Comparison of ENCODE assay signal across 8 cellular contexts in genomic region chr3:194985031-194985578, GRCh38.
DNase-seq lines count a peak whose midpoint lies in the region; ATAC-seq, FAIRE-seq and TF ChIP-seq lines count a peak whose summit lies in the region.

No MANE protein-coding gene starts in this region.

- peak overlapping the region; percentile 46 for H3K4me2 ChIP-seq in HepG2 (ENCODE audit: low read depth, low read length)
- no peak overlapping the region for H3K4me2 ChIP-seq in Karpas-422 (ENCODE audit: low read depth, low read length, poor library complexity, severe bottlenecking)

- H3K4me3 ChIP-seq in HepG2 (replicated peaks in 1 of 3; ENCODE audit: insufficient read depth in 1 of 3, low read depth in 2 of 3, low read length in 3 of 3): no peak overlapping the region; a peak in 1 of 6 replicates
- H3K4me3 ChIP-seq in suprapubic skin: peak overlapping the region; percentile 37
- no peak overlapping the region for H3K4me3 ChIP-seq in Karpas-422 (ENCODE audit: low read length)

- no TSS peak for BruUV-seq in HepG2 (replicated peaks; lab: Mats Ljungman, UMichigan)

- no peak for TF ChIP-seq EP300 in HepG2 (IDR thresholded peaks at IDR 0.05; ENCODE audit: low read depth in 2 of 2, low read length in 2 of 2)
- no peak for TF ChIP-seq EP300 in HepG2 (CRISPR knock-in tag; IDR thresholded peaks at IDR 0.05; ENCODE audit: borderline replicate concordance)
- no peak for TF ChIP-seq EP300 in suprapubic skin (IDR thresholded peaks at IDR 0.05)

- peak; percentile 64 for TF ChIP-seq CTCF in LNCAP (IDR thresholded peaks at IDR 0.05)
- TF ChIP-seq CTCF in chondrocyte (IDR thresholded peaks at IDR 0.05): peak; percentile 59
- TF ChIP-seq CTCF in HepG2 (CRISPR knock-in tag; IDR thresholded peaks at IDR 0.05): peak; percentile 56
- TF ChIP-seq CTCF in suprapubic skin (IDR thresholded peaks at IDR 0.05): peak in 1 of 2 donors; percentile 43

- CTCF ChIA-PET in HepG2 (lab: Yijun Ruan, JAX; ENCODE audit: low intra/inter-chr PET ratio, low total read pairs): interaction anchor here (1.2 to 1.5 kb wide), 2 partner anchors 299 to 302 kb away, joined by 3 to 4 read pairs; partner anchors contain the start of gene FAM43A

- no peaks in the 10 kb centered on the region for H4K20me1 ChIP-seq in HepG2 (ENCODE audit: insufficient read depth, low read length)
- H4K20me1 ChIP-seq in Karpas-422 (ENCODE audit: insufficient read depth, low read depth, low read length): no peaks in the 10 kb centered on the region

- no peaks in the 10 kb centered on the region for H3K9me2 ChIP-seq in Karpas-422 (replicated peaks; ENCODE audit: insufficient read depth, low read length)

- POLR2A ChIA-PET in HepG2 (lab: Yijun Ruan, JAX): interaction anchor here (1.4 kb wide), 1 partner anchor 10 kb away, joined by 3 read pairs; no protein-coding TSS in a partner anchor

- TF ChIP-seq RAD21 in HepG2 (CRISPR knock-in tag; IDR thresholded peaks at IDR 0.05): peak; percentile 76

- H3K27me3 Mint-ChIP-seq in chondrocyte (ENCODE audit: low read depth): no peaks in the 10 kb centered on the region

- peaks cover 22% of the 10 kb centered on the region for H3K4me1 ChIP-seq in HepG2 (ENCODE audit: insufficient read depth, low read length)
- H3K4me1 ChIP-seq in suprapubic skin: peaks cover 24% of the 10 kb centered on the region
- H3K4me1 ChIP-seq in Karpas-422 (ENCODE audit: low read length): no peaks in the 10 kb centered on the region

- peaks cover 7% of the 10 kb centered on the region for H3K9me3 Mint-ChIP-seq in chondrocyte (ENCODE audit: low read depth)

- H3K79me2 ChIP-seq in HepG2 (ENCODE audit: insufficient read depth, low read length): no peaks in the 10 kb centered on the region
- H3K79me2 ChIP-seq in Karpas-422 (ENCODE audit: low read length): no peaks in the 10 kb centered on the region

- H3K36me3 Mint-ChIP-seq in chondrocyte (ENCODE audit: low read depth): no peaks in the 10 kb centered on the region

- H3K9ac ChIP-seq in HepG2 (ENCODE audit: insufficient read depth, low read depth, low read length) (no peak overlapping the region), Karpas-422 (ENCODE audit: low read length) (no peak overlapping the region)

- no peak for DNase-seq in chondrocyte (ENCODE audit: low spot score)
- DNase-seq in HepG2 (ENCODE audit: low spot score): peak; percentile 46
- peak; percentile 86 to 89 for DNase-seq in suprapubic skin (ENCODE audit: low spot score in 2 of 2)
- DNase-seq in T-helper 9 cell: no peak
- no peak for DNase-seq in Karpas-422

- H3K27ac ChIP-seq in HepG2 (ENCODE audit: extremely low read length, insufficient read depth, low read length) (no peak overlapping the region), suprapubic skin (peak overlapping the region; percentile 8), Karpas-422 (ENCODE audit: low read length) (no peak overlapping the region)

- H3K27me3 ChIP-seq in HepG2 (ENCODE audit: control insufficient read depth in 1 of 2, insufficient read depth in 2 of 2, low read length in 2 of 2) (peaks cover 4 to 17% of the 10 kb centered on the region in 2 experiments; a peak in 4 of 5 replicates), suprapubic skin (no peaks in the 10 kb centered on the region), Karpas-422 (ENCODE audit: low read length) (0 out of 2 replicates have a peak, but pooled peaks cover 3% of the 10 kb centered on the region)

- H3K27ac Mint-ChIP-seq in chondrocyte (ENCODE audit: unreplicated experiment): no peak overlapping the region

- no peak for FAIRE-seq in HepG2 (lab: Jason Lieb, UNC)

- no peak for TF ChIP-seq POLR2A in HepG2 (IDR thresholded peaks at IDR 0.05; ENCODE audit: insufficient read depth in 1 of 2, low read depth in 2 of 2, low read length in 2 of 2)
- TF ChIP-seq POLR2A in suprapubic skin (IDR thresholded peaks at IDR 0.05): no peak

- H2AFZ ChIP-seq in HepG2 (ENCODE audit: low read length): no peak overlapping the region
- H2AFZ ChIP-seq in Karpas-422 (ENCODE audit: low read length): no peak overlapping the region

- no peaks in the 10 kb centered on the region for H3K36me3 ChIP-seq in HepG2 (replicated peaks in 1 of 2; ENCODE audit: control insufficient read depth in 1 of 2, insufficient read depth in 2 of 2, low read length in 2 of 2)
- H3K36me3 ChIP-seq in suprapubic skin: no peaks in the 10 kb centered on the region
- H3K36me3 ChIP-seq in Karpas-422 (ENCODE audit: insufficient read depth, low read length): no peaks in the 10 kb centered on the region

- WGBS in HepG2 (ENCODE audit: low lambda C conversion rate): 71% methylated on average over 6 of the region's 33 CpGs
- WGBS in suprapubic skin: 50% methylated on average over 25 of the region's 33 CpGs

- no peak overlapping the region for H3K4me3 Mint-ChIP-seq in chondrocyte (ENCODE audit: unreplicated experiment)

- intact Hi-C loops in HepG2 (cut with micrococcal nuclease; ENCODE audit: unreplicated experiment): no loop called here

- no peaks in the 10 kb centered on the region for H3K4me1 Mint-ChIP-seq in chondrocyte (ENCODE audit: low read depth)

- peak; percentile 90 for ATAC-seq in HepG2
- no peak for ATAC-seq in GM21786 (IDR thresholded peaks at IDR 0.05; ENCODE audit: unreplicated experiment)
- no peak for ATAC-seq in GM21619 (IDR thresholded peaks at IDR 0.05; ENCODE audit: unreplicated experiment)

- in situ Hi-C loops in HepG2 (cut with HindIII; ENCODE audit: extremely low pct_ligation_motif_present, low pct_unique_long_range_greater_than_20kb): no loop called here

- no peaks in the 10 kb centered on the region for H3K9me3 ChIP-seq in HepG2 (ENCODE audit: low read length)
- H3K9me3 ChIP-seq in suprapubic skin: no peaks in the 10 kb centered on the region
- H3K9me3 ChIP-seq in Karpas-422 (ENCODE audit: low read length): no peaks in the 10 kb centered on the region

TF ChIP-seq in HepG2, 621 proteins besides CTCF, POLR2A, EP300 and RAD21 (continues in another document):
- TF ChIP-seq ELF1 (CRISPR knock-in tag; IDR thresholded peaks at IDR 0.05): peak; percentile 52; the same call in 1 of the 2 replicates
- no peak for TF ChIP-seq KLF12 (CRISPR knock-in tag; IDR thresholded peaks at IDR 0.05; ENCODE audit: borderline replicate concordance)
- peak; percentile 18; the same call in 1 of the 2 replicates for TF ChIP-seq KDM2A (CRISPR knock-in tag; IDR thresholded peaks at IDR 0.05; ENCODE audit: borderline replicate concordance, low read depth)
- TF ChIP-seq ZNF614 (CRISPR knock-in tag; IDR thresholded peaks at IDR 0.05; ENCODE audit: borderline replicate concordance): no peak
- no peak for TF ChIP-seq SNAPC4 (CRISPR knock-in tag; IDR thresholded peaks at IDR 0.05)
- TF ChIP-seq ZNF777 (CRISPR knock-in tag; IDR thresholded peaks at IDR 0.05): no peak
- TF ChIP-seq MTA3 (CRISPR knock-in tag; IDR thresholded peaks at IDR 0.05): no peak
- TF ChIP-seq CBX1 (IDR thresholded peaks at IDR 0.05; ENCODE audit: low read depth): peak; percentile 62
- TF ChIP-seq ZBTB33 (CRISPR knock-in tag; IDR thresholded peaks at IDR 0.05): peak; percentile 94
- TF ChIP-seq ZNF672 (CRISPR knock-in tag; IDR thresholded peaks at IDR 0.05): no peak
- no peak for TF ChIP-seq MTA1 (CRISPR knock-in tag; IDR thresholded peaks at IDR 0.05; ENCODE audit: borderline replicate concordance)
- TF ChIP-seq YEATS2 (CRISPR knock-in tag; IDR thresholded peaks at IDR 0.05; ENCODE audit: borderline replicate concordance): no peak

Comparison
In these comparisons a context has a peak if more than half of its experiments do, and no peak if none do; other contexts are left out.
1. DNase-seq: peak in HepG2 (single experiment) and suprapubic skin (2 of 2); none in chondrocyte (single experiment), T-helper 9 cell (single experiment) and Karpas-422 (single experiment).